7 cellular contexts compared by ENCODE assay signal in genomic region chr12:115871714-115872113, GRCh38.
DNase-seq lines count a peak whose midpoint lies in the region; ATAC-seq and TF ChIP-seq lines count a peak whose summit lies in the region.

No MANE protein-coding gene starts in this region.

- H3K36me3 Mint-ChIP-seq in activated T-cell treated with anti-CD3 and anti-CD28 coated beads, Interleukin-2, amount 50 U/mL, for 4 hours (ENCODE audit: insufficient read depth): no peaks in the 10 kb centered on the region

- no peak overlapping the region for H2AFZ ChIP-seq in parathyroid adenoma

- no peaks in the 10 kb centered on the region for H3K4me1 ChIP-seq in parathyroid adenoma

- peak; percentile 0 for DNase-seq in NOMO-1 treated with DMSO at 0.1 percent for 48 hours (lab: John Stamatoyannopoulos, UW; ENCODE audit: unreplicated experiment)
- DNase-seq in epithelial cell of proximal tubule (ENCODE audit: low read depth): no peak
- no peak for DNase-seq in activated CD4-positive, CD25-positive, alpha-beta regulatory T cell treated with anti-CD3 and anti-CD28 coated beads, Interleukin-2, amount 50 U/mL, for 72 hours
- no peak for DNase-seq in activated T-cell treated with anti-CD3 and anti-CD28 coated beads, Interleukin-2, amount 50 U/mL, for 4 hours

- peak; percentile 69 for TF ChIP-seq CTCF in GM12872 (IDR thresholded peaks at IDR 0.05; ENCODE audit: insufficient read depth, low read depth, low read length)
- peak; percentile 69 for TF ChIP-seq CTCF in epithelial cell of proximal tubule (conservative IDR thresholded peaks at IDR 0.05; ENCODE audit: low read depth, low read length)
- peak; percentile 20 for TF ChIP-seq CTCF in parathyroid adenoma (IDR thresholded peaks at IDR 0.05)

- peaks cover 26% of the 10 kb centered on the region for H3K27me3 Mint-ChIP-seq in activated T-cell treated with anti-CD3 and anti-CD28 coated beads, Interleukin-2, amount 50 U/mL, for 4 hours (ENCODE audit: low read depth)

- H3K27me3 ChIP-seq in parathyroid adenoma (ENCODE audit: control insufficient read depth, insufficient read depth, low read length): no peaks in the 10 kb centered on the region

- H3K9ac ChIP-seq in parathyroid adenoma: no peak overlapping the region

- no peaks in the 10 kb centered on the region for H3K4me1 Mint-ChIP-seq in activated T-cell treated with anti-CD3 and anti-CD28 coated beads, Interleukin-2, amount 50 U/mL, for 4 hours (ENCODE audit: low read depth)

- no peaks in the 10 kb centered on the region for H3K9me3 ChIP-seq in parathyroid adenoma (ENCODE audit: control insufficient read depth, low read length)

- no peaks in the 10 kb centered on the region for H3K36me3 ChIP-seq in parathyroid adenoma (ENCODE audit: control insufficient read depth, insufficient read depth, low read length)

- no peaks in the 10 kb centered on the region for H3K79me2 ChIP-seq in parathyroid adenoma

- peak; percentile 77 for ATAC-seq in HG03175 (IDR thresholded peaks at IDR 0.05; ENCODE audit: unreplicated experiment)
- ATAC-seq in activated T-cell treated with anti-CD3 and anti-CD28 coated beads, Interleukin-2, amount 50 U/mL, for 4 hours: no peak

- H3K4me2 ChIP-seq in parathyroid adenoma (ENCODE audit: low read length): no peak overlapping the region

- no peak overlapping the region for H3K27ac ChIP-seq in parathyroid adenoma

- no peak overlapping the region for H3K4me3 ChIP-seq in epithelial cell of proximal tubule (ENCODE audit: low read depth, low read length)
- H3K4me3 ChIP-seq in parathyroid adenoma (ENCODE audit: low read depth, low read length): no peak overlapping the region

- peaks cover 4% of the 10 kb centered on the region for H3K9me3 Mint-ChIP-seq in activated T-cell treated with anti-CD3 and anti-CD28 coated beads, Interleukin-2, amount 50 U/mL, for 4 hours

- H3K4me3 Mint-ChIP-seq in activated T-cell treated with anti-CD3 and anti-CD28 coated beads, Interleukin-2, amount 50 U/mL, for 4 hours: no peak overlapping the region
